Comparison of ENCODE assay signal across 9 cellular contexts in genomic region chr2:177241771-177242135, GRCh38. TPM values are rescaled to one million over a fixed set of nuclear protein-coding genes. Genes with fewer than 3 reads are reported as not detected.
DNase-seq lines count a peak whose midpoint lies in the region; ATAC-seq and TF ChIP-seq lines count a peak whose summit lies in the region.
"Had no signal": no experiment of that assay in that cellular context is flagged by ENCODE, and none has a peak within 500 bp of the region (broad histone marks: within the 10 kb centered on the region; RNA-seq: fewer than 3 reads in every experiment).

No MANE protein-coding gene starts in this region.

- H2AFZ ChIP-seq in PC-3 (ENCODE audit: low read length) (no peak overlapping the region), neural progenitor cell (replicated peaks) (no peak overlapping the region)

- H3K4me1 ChIP-seq in BE2C, result peaks cover 4% of the 10 kb centered on the region
- peaks cover 68% of the 10 kb centered on the region for H3K4me1 ChIP-seq in PC-3 (ENCODE audit: insufficient read depth, low read length)
- H3K4me1 ChIP-seq in neural progenitor cell, result peaks cover 12% of the 10 kb centered on the region

- no peaks in the 10 kb centered on the region for H3K27me3 Mint-ChIP-seq in dendritic cell treated with granulocyte-macrophage colony-stimulating factor and Interleukin-4, amounts not matched to agents 40 ng/mL and 50 ng/mL, for 4 days
- H3K27me3 Mint-ChIP-seq in neural progenitor cell (ENCODE audit: insufficient read depth, low read depth), result no peaks in the 10 kb centered on the region

- peaks cover 76% of the 10 kb centered on the region for H3K4me1 Mint-ChIP-seq in dendritic cell treated with granulocyte-macrophage colony-stimulating factor and Interleukin-4, amounts not matched to agents 40 ng/mL and 50 ng/mL, for 4 days (ENCODE audit: low read depth)
- peaks cover 36% of the 10 kb centered on the region for H3K4me1 Mint-ChIP-seq in neural progenitor cell

- H3K27me3 ChIP-seq in BE2C, result no peaks in the 10 kb centered on the region
- no peaks in the 10 kb centered on the region for H3K27me3 ChIP-seq in PC-3 (ENCODE audit: low read length)
- no peaks in the 10 kb centered on the region for H3K27me3 ChIP-seq in neural progenitor cell

- H3K36me3 ChIP-seq in BE2C (no peaks in the 10 kb centered on the region), PC-3 (ENCODE audit: low read depth, low read length) (0 out of 2 replicates have a peak, but pooled peaks cover 2% of the 10 kb centered on the region), neural progenitor cell (no peaks in the 10 kb centered on the region)

- CTCF ChIA-PET in PC-3 (lab: Charles Lee), result no interaction called here

- peaks cover 98% of the 10 kb centered on the region for H3K79me2 ChIP-seq in PC-3 (ENCODE audit: low read length)
- H3K79me2 ChIP-seq in neural progenitor cell (ENCODE audit: low read depth), result peaks cover 95% of the 10 kb centered on the region

- H3K36me3 Mint-ChIP-seq in dendritic cell treated with granulocyte-macrophage colony-stimulating factor and Interleukin-4, amounts not matched to agents 40 ng/mL and 50 ng/mL, for 4 days (ENCODE audit: low read depth), result peaks cover 42% of the 10 kb centered on the region
- peaks cover 5% of the 10 kb centered on the region for H3K36me3 Mint-ChIP-seq in neural progenitor cell

- H3K4me3 ChIP-seq in BE2C (ENCODE audit: low read depth, low read length) (peak overlapping the region; percentile 4; the same call in 1 of the 2 replicates), PC-3 (ENCODE audit: low read length) (peak overlapping the region; percentile 61), neural progenitor cell (no peak overlapping the region)

- POLR2A ChIA-PET in PC-3 (lab: Charles Lee; ENCODE audit: unreplicated experiment), result interaction anchor here (0.7 kb wide), 1 partner anchor 23 kb away, joined by 5 read pairs; the partner anchor contains the start of gene NFE2L2

- no peaks in the 10 kb centered on the region for H3K9me2 ChIP-seq in PC-3 (replicated peaks; ENCODE audit: low read length)

- DNase-seq in BE2C (no peak), PC-3 (no peak), neural progenitor cell (ENCODE audit: low spot score) (no peak), cortex of kidney (lab: John Stamatoyannopoulos, UW) (no peak), islet precursor cell (no peak), glomerular visceral epithelial cell (ENCODE audit: extremely low spot score) (no peak)
- DNase-seq: hippocampal formation had no signal

- H4K20me1 ChIP-seq in PC-3 (ENCODE audit: low read length) (peaks cover 16% of the 10 kb centered on the region), neural progenitor cell (ENCODE audit: low read depth) (peaks cover 4% of the 10 kb centered on the region)

- intact Hi-C loops in PC-3 (cut with micrococcal nuclease), result loop anchor here (1.0 to 2.0 kb wide), 2 partner anchors 22 to 29 kb away; partner anchors contain the start of gene HNRNPA3
- intact Hi-C loops in dendritic cell treated with granulocyte-macrophage colony-stimulating factor and Interleukin-4, amounts not matched to agents 40 ng/mL and 50 ng/mL, for 4 days (cut with micrococcal nuclease), result no loop called here

- H3K27ac Mint-ChIP-seq in dendritic cell treated with granulocyte-macrophage colony-stimulating factor and Interleukin-4, amounts not matched to agents 40 ng/mL and 50 ng/mL, for 4 days, result peak overlapping the region; percentile 93
- H3K27ac Mint-ChIP-seq in neural progenitor cell, result peak overlapping the region; percentile 2

- H3K9me3 Mint-ChIP-seq in dendritic cell treated with granulocyte-macrophage colony-stimulating factor and Interleukin-4, amounts not matched to agents 40 ng/mL and 50 ng/mL, for 4 days, result no peaks in the 10 kb centered on the region
- peaks cover 6% of the 10 kb centered on the region for H3K9me3 Mint-ChIP-seq in neural progenitor cell

- BruUV-seq in PC-3 (replicated peaks; lab: Mats Ljungman, UMichigan), result no TSS peak

- ATAC-seq in PC-3, result peak; percentile 39
- no peak for ATAC-seq in HG02840 (IDR thresholded peaks at IDR 0.05; ENCODE audit: low FRiP score, unreplicated experiment)

- H3K4me2 ChIP-seq in PC-3 (ENCODE audit: low read length) (peak overlapping the region; percentile 90), neural progenitor cell (no peak overlapping the region)

- H3K27ac ChIP-seq in PC-3 (ENCODE audit: low read length) (peak overlapping the region; percentile 87), neural progenitor cell (no peak overlapping the region)

- TF ChIP-seq CTCF in BE2C (IDR thresholded peaks at IDR 0.05; ENCODE audit: low read depth, low read length) (no peak), PC-3 (conservative IDR thresholded peaks at IDR 0.05; ENCODE audit: low read depth, low read length) (no peak), neural progenitor cell (IDR thresholded peaks at IDR 0.05) (no peak)

- H3F3A ChIP-seq in PC-3 (ENCODE audit: low read length, unreplicated experiment), result no peaks in the 10 kb centered on the region
- H3F3A ChIP-seq in neural progenitor cell (ENCODE audit: low read depth), result no peaks in the 10 kb centered on the region

- H3K4me3 Mint-ChIP-seq in dendritic cell treated with granulocyte-macrophage colony-stimulating factor and Interleukin-4, amounts not matched to agents 40 ng/mL and 50 ng/mL, for 4 days, result peak overlapping the region; percentile 66
- H3K4me3 Mint-ChIP-seq in neural progenitor cell, result no peak overlapping the region

- peak overlapping the region; percentile 48 for H3K9ac ChIP-seq in PC-3 (ENCODE audit: low read length)
- H3K9ac ChIP-seq in neural progenitor cell, result no peak overlapping the region

- H3K9me3 ChIP-seq in BE2C (no peaks in the 10 kb centered on the region), PC-3 (ENCODE audit: low read length) (no peaks in the 10 kb centered on the region), neural progenitor cell (ENCODE audit: low read depth) (no peaks in the 10 kb centered on the region)

RNA-seq across cellular contexts. Expression of gene NFE2L2, which starts 22.8 kb away (rescaled TPM):
- polyA plus RNA-seq in BE2C (2012; ENCODE audit: insufficient read depth, insufficient read length, low read depth), result 26.0 TPM
- 17.3 and 24.2 TPM in 2 replicates for total RNA-seq in PC-3 (2014; rRNA removed)
- total RNA-seq in neural progenitor cell (ENCODE audit: low replicate concordance), result 13.9 and 17.7 TPM in 2 replicates

RNA-seq across cellular contexts. Expression of gene HNRNPA3, which starts 29.2 kb away (rescaled TPM):
- polyA plus RNA-seq in BE2C (2012; ENCODE audit: insufficient read depth, insufficient read length, low read depth), result 79.6 TPM
- total RNA-seq in PC-3 (2014; rRNA removed) (50.3 and 90.2 TPM in 2 replicates), neural progenitor cell (ENCODE audit: low replicate concordance) (85.0 and 107 TPM in 2 replicates)
